ENCODE assay signal across 8 cellular contexts in the genomic region with DNA sequence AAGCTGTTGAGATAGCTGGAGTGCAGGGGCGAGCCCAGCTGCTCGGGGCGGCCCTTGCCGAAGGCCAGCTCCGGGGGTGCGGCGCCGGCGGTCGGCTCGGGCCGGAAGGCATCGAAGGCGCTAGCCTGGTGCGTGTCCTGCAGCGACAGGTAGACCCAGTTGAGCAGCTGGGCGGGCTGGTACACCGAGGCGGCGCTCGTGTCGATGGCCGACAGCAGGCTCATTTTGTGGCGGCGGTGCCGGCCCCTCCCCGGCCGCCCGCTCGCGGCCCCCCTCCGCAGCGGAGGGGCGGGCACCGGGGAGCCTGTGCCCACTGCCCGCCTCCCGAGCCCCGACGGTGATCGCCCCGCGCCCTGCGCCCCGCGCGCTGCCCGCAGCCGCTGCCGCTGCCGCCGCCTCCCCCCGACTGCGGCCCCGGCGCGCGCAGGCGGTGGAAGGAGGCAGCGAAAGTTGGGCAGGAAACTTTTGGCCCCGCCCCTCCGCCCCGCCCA. TPM values are rescaled to one million over a fixed set of nuclear protein-coding genes. Genes with fewer than 3 reads are reported as not detected.
DNase-seq lines count a peak whose midpoint lies in the region; ATAC-seq and TF ChIP-seq lines count a peak whose summit lies in the region.

ZCCHC24 (minus strand) TSS at position 408 of the 491 bp plus-strand sequence; CDS start at position 224, 184 bp downstream.

- TF ChIP-seq CTCF in GM12875 (IDR thresholded peaks at IDR 0.05; ENCODE audit: borderline replicate concordance, insufficient read depth, low read depth, low read length) (no peak), osteoblast (IDR thresholded peaks at IDR 0.05; ENCODE audit: extremely low read depth, low read depth, low read length) (no peak)

- CTCF ChIA-PET in activated CD4-positive, alpha-beta memory T cell treated with anti-CD3 and anti-CD28 coated beads, Interleukin-2, amount 10 ng/mL, durations not matched to agents 7 days and 5 days (lab: Charles Lee), result interaction anchor here (0.6 to 2.1 kb wide), 6 partner anchors 11 to 111 kb away, joined by 3 to 6 read pairs (median 4); no protein-coding TSS in a partner anchor

- H3K27me3 ChIP-seq in osteoblast (ENCODE audit: insufficient read depth, low read length), result no peaks in the 10 kb centered on the region

- no peaks in the 10 kb centered on the region for H3K9me3 Mint-ChIP-seq in activated CD4-positive, alpha-beta memory T cell treated with anti-CD3 and anti-CD28 coated beads, Interleukin-2, amount 10 ng/mL, durations not matched to agents 7 days and 5 days

- ATAC-seq in GM21381 (IDR thresholded peaks at IDR 0.05; ENCODE audit: unreplicated experiment), result peak; percentile 37
- ATAC-seq in HG03565 (IDR thresholded peaks at IDR 0.05; ENCODE audit: unreplicated experiment), result peak; percentile 22

- POLR2A ChIA-PET in activated CD4-positive, alpha-beta memory T cell treated with anti-CD3 and anti-CD28 coated beads, Interleukin-2, amount 10 ng/mL, durations not matched to agents 7 days and 5 days (lab: Charles Lee), result interaction anchor here (0.8 to 1.4 kb wide), 5 partner anchors 23 to 159 kb away, joined by 3 to 4 read pairs (median 4); no protein-coding TSS in a partner anchor

- peaks cover 35% of the 10 kb centered on the region for H3K27me3 Mint-ChIP-seq in activated CD4-positive, alpha-beta memory T cell treated with anti-CD3 and anti-CD28 coated beads, Interleukin-2, amount 10 ng/mL, durations not matched to agents 7 days and 5 days

- H3K9me3 ChIP-seq in osteoblast (ENCODE audit: low read depth, low read length), result no peaks in the 10 kb centered on the region

- H3K4me1 Mint-ChIP-seq in activated CD4-positive, alpha-beta memory T cell treated with anti-CD3 and anti-CD28 coated beads, Interleukin-2, amount 10 ng/mL, durations not matched to agents 7 days and 5 days, result peaks cover 25% of the 10 kb centered on the region

- peak within 1 kb of the TSS; percentile 82 for H3K4me3 Mint-ChIP-seq in activated CD4-positive, alpha-beta memory T cell treated with anti-CD3 and anti-CD28 coated beads, Interleukin-2, amount 10 ng/mL, durations not matched to agents 7 days and 5 days

- H3K36me3 ChIP-seq in osteoblast (ENCODE audit: insufficient read depth, low read length), result no peaks in the 10 kb centered on the region

- H4K20me1 ChIP-seq in osteoblast (ENCODE audit: insufficient read depth, low read length), result peaks cover 36% of the 10 kb centered on the region

- H3K27ac ChIP-seq in osteoblast (ENCODE audit: low read depth, low read length), result peak within 1 kb of the TSS; percentile 86

- H3K4me3 ChIP-seq in GM12875 (ENCODE audit: low read depth, low read length) (peak within 1 kb of the TSS; percentile 54), osteoblast (ENCODE audit: insufficient read depth, low read length) (peak within 1 kb of the TSS; percentile 71)

- no peak for DNase-seq in activated CD4-positive, alpha-beta memory T cell treated with anti-CD3 and anti-CD28 coated beads, Interleukin-2, amount 10 ng/mL, durations not matched to agents 7 days and 5 days
- DNase-seq in glomerular endothelial cell (ENCODE audit: extremely low read depth, low read depth, low spot score), result no peak
- DNase-seq in osteoblast (ENCODE audit: insufficient read length, low spot score, missing footprints), result no peak
- DNase-seq in DMS153 treated with DMSO at 0.1 percent for 48 hours (lab: John Stamatoyannopoulos, UW; ENCODE audit: unreplicated experiment), result no peak
- no peak for DNase-seq in effector CD4-positive, alpha-beta T cell

- H3K4me2 ChIP-seq in osteoblast (ENCODE audit: insufficient read depth, low read length), result peak within 1 kb of the TSS; percentile 100

- peaks cover 40% of the 10 kb centered on the region for H3K4me1 ChIP-seq in osteoblast (ENCODE audit: insufficient read depth, low read length)

- peak within 1 kb of the TSS; percentile 93 for H2AFZ ChIP-seq in osteoblast (ENCODE audit: low read length)

- H3K36me3 Mint-ChIP-seq in activated CD4-positive, alpha-beta memory T cell treated with anti-CD3 and anti-CD28 coated beads, Interleukin-2, amount 10 ng/mL, durations not matched to agents 7 days and 5 days (ENCODE audit: low read depth), result no peaks in the 10 kb centered on the region

- H3K79me2 ChIP-seq in osteoblast (ENCODE audit: insufficient read depth, low read length), result peaks cover 41% of the 10 kb centered on the region

- H3K27ac Mint-ChIP-seq in activated CD4-positive, alpha-beta memory T cell treated with anti-CD3 and anti-CD28 coated beads, Interleukin-2, amount 10 ng/mL, durations not matched to agents 7 days and 5 days, result peak within 1 kb of the TSS; percentile 64

RNA-seq across cellular contexts. Expression of gene ZCCHC24, which starts in this region (rescaled TPM):
- 1 to 10 TPM; 1.5 TPM for total RNA-seq in activated CD4-positive, alpha-beta memory T cell treated with anti-CD3 and anti-CD28 coated beads, Interleukin-2, amount 10 ng/mL, durations not matched to agents 7 days and 5 days
- 9.4 and 15.8 TPM in 2 replicates for total RNA-seq in glomerular endothelial cell
- 48.5 and 69.5 TPM in 2 replicates for total RNA-seq in osteoblast
